Comparison of ENCODE assay signal across 8 cellular contexts in genomic region chr12:47821346-47821706, GRCh38. TPM values are rescaled to one million over a fixed set of nuclear protein-coding genes. Genes with fewer than 3 reads are reported as not detected.
DNase-seq lines count a peak whose midpoint lies in the region; ATAC-seq, FAIRE-seq and TF ChIP-seq lines count a peak whose summit lies in the region.

No MANE protein-coding gene starts in this region.

- H3K27ac Mint-ChIP-seq in CD14-positive monocyte (peak overlapping the region in 5 of 7 donors; percentile 77 to 97 (median 93)), osteocyte (ENCODE audit: unreplicated experiment) (peak overlapping the region; percentile 98)

- BruUV-seq in endothelial cell of umbilical vein (replicated peaks; lab: Mats Ljungman, UMichigan), result no TSS peak

- no peak for DNase-seq in CD14-positive monocyte (ENCODE audit: low spot score)
- no peak for DNase-seq in RWPE1 (ENCODE audit: low spot score)
- DNase-seq in endothelial cell of umbilical vein (ENCODE audit: low read depth, low spot score), result peak; percentile 49
- DNase-seq in osteocyte (ENCODE audit: extremely low spot score, unreplicated experiment), result no peak
- no peak for DNase-seq in stimulated activated CD4-positive, alpha-beta T cell treated with anti-CD3 and anti-CD28 coated beads, Interleukin-2, amount 100 ng/mL, for 48 hours
- DNase-seq in AML-193 (lab: John Stamatoyannopoulos, UW), result no peak
- DNase-seq in NCI-H1694 treated with DMSO at 0.1 percent for 48 hours (lab: John Stamatoyannopoulos, UW), result no peak

- H3K4me1 Mint-ChIP-seq in CD14-positive monocyte, result peaks cover 80% of the 10 kb centered on the region
- H3K4me1 Mint-ChIP-seq in osteocyte (ENCODE audit: unreplicated experiment), result peaks cover 71% of the 10 kb centered on the region

- peak overlapping the region; percentile 43 for H3K4me2 ChIP-seq in endothelial cell of umbilical vein (ENCODE audit: insufficient read depth, low read length)

- H3K9ac ChIP-seq in endothelial cell of umbilical vein (replicated peaks; ENCODE audit: extremely low read depth, insufficient read depth, low read length), result peak overlapping the region; percentile 54

- H3K36me3 Mint-ChIP-seq in CD14-positive monocyte (peaks cover 0 to 4% of the 10 kb centered on the region in 2 donors), osteocyte (ENCODE audit: unreplicated experiment) (no peaks in the 10 kb centered on the region)

- no peak overlapping the region for H3K4me3 ChIP-seq in endothelial cell of umbilical vein (replicated peaks in 1 of 3; ENCODE audit: insufficient read depth in 1 of 3, low read depth in 1 of 3, low read length in 3 of 3)

- TF ChIP-seq CTCF in CD14-positive monocyte (IDR thresholded peaks at IDR 0.05), result no peak
- no peak for TF ChIP-seq CTCF in RWPE1 (conservative IDR thresholded peaks at IDR 0.05; ENCODE audit: low read depth)
- TF ChIP-seq CTCF in endothelial cell of umbilical vein (IDR thresholded peaks at IDR 0.05; ENCODE audit: extremely low read depth in 1 of 2, insufficient read depth in 1 of 2, low read depth in 1 of 2, low read length in 2 of 2), result no peak
- TF ChIP-seq CTCF in osteocyte (IDR thresholded peaks at IDR 0.05), result no peak

- intact Hi-C loops in CD14-positive monocyte (cut with micrococcal nuclease) (no loop called here), endothelial cell of umbilical vein (cut with micrococcal nuclease) (no loop called here)

- H3K9me3 ChIP-seq in endothelial cell of umbilical vein (replicated peaks; ENCODE audit: control insufficient read depth, insufficient read depth, low read length), result no peaks in the 10 kb centered on the region

- H2AFZ ChIP-seq in endothelial cell of umbilical vein (ENCODE audit: low read depth, low read length), result peak overlapping the region; percentile 0

- no peaks in the 10 kb centered on the region for H3K36me3 ChIP-seq in endothelial cell of umbilical vein (ENCODE audit: control insufficient read depth in 2 of 2, extremely low read depth in 1 of 2, insufficient read depth in 2 of 2, low read length in 2 of 2)

- H3K27ac ChIP-seq in RWPE1 (peak overlapping the region; percentile 99), endothelial cell of umbilical vein (ENCODE audit: insufficient read depth, low read depth, low read length) (peak overlapping the region; percentile 93)

- CTCF ChIA-PET in RWPE1 (lab: Yijun Ruan, JAX), result interaction anchor here (1.1 to 1.4 kb wide), 2 partner anchors 13 to 63 kb away, joined by 3 read pairs; partner anchors contain the start of gene RAPGEF3
- CTCF ChIA-PET in endothelial cell of umbilical vein (lab: Charles Lee), result interaction anchor here (0.9 to 7.8 kb wide), 5 partner anchors 9 to 39 kb away, joined by 3 to 246 read pairs (median 8); no protein-coding TSS in a partner anchor

- no peaks in the 10 kb centered on the region for H4K20me1 ChIP-seq in endothelial cell of umbilical vein (replicated peaks; ENCODE audit: control insufficient read depth, extremely low read depth, insufficient read depth, low read length)

- ATAC-seq in GM19463 (IDR thresholded peaks at IDR 0.05; ENCODE audit: unreplicated experiment), result no peak

- peak; percentile 40 for FAIRE-seq in endothelial cell of umbilical vein (lab: Jason Lieb, UNC)

- no peaks in the 10 kb centered on the region for H3K27me3 ChIP-seq in endothelial cell of umbilical vein (ENCODE audit: control insufficient read depth in 2 of 2, insufficient read depth in 2 of 2, low read length in 2 of 2)

- H3K4me3 Mint-ChIP-seq in CD14-positive monocyte (peak overlapping the region in 1 of 2 donors; percentile 21), osteocyte (ENCODE audit: unreplicated experiment) (peak overlapping the region; percentile 95)

- no peaks in the 10 kb centered on the region for H3K9me1 ChIP-seq in endothelial cell of umbilical vein (replicated peaks; ENCODE audit: control insufficient read depth, extremely low read depth, insufficient read depth, low read length)

- TF ChIP-seq POLR2A in endothelial cell of umbilical vein (IDR thresholded peaks at IDR 0.05; ENCODE audit: low read depth, low read length), result no peak

- dilution Hi-C loops in endothelial cell of umbilical vein (cut with MboI; ENCODE audit: extremely low pct_ligation_motif_present, low sequenced_read_pairs), result no loop called here

- POLR2A ChIA-PET in RWPE1 (lab: Yijun Ruan, JAX; ENCODE audit: low non-redundant PET) (interaction anchor here (1.4 kb wide), 1 partner anchor 8 kb away, joined by 5 read pairs; no protein-coding TSS in a partner anchor), endothelial cell of umbilical vein (lab: Charles Lee) (interaction anchor here (0.8 to 1.8 kb wide), 4 partner anchors 8 to 16 kb away, joined by 3 to 8 read pairs (median 6); no protein-coding TSS in a partner anchor)

- peaks cover 33% of the 10 kb centered on the region for H3K79me2 ChIP-seq in endothelial cell of umbilical vein (ENCODE audit: control insufficient read depth, insufficient read depth, low read length)

- H3K27me3 Mint-ChIP-seq in CD14-positive monocyte (ENCODE audit: low read depth in 3 of 3) (peaks cover 0 to 3% (median 0%) of the 10 kb centered on the region in 3 donors), osteocyte (ENCODE audit: unreplicated experiment) (no peaks in the 10 kb centered on the region)

- H3K9me3 Mint-ChIP-seq in CD14-positive monocyte, result peaks cover 0 to 3% (median 0%) of the 10 kb centered on the region in 7 donors
- no peaks in the 10 kb centered on the region for H3K9me3 Mint-ChIP-seq in osteocyte (ENCODE audit: unreplicated experiment)

- peaks cover 39% of the 10 kb centered on the region for H3K4me1 ChIP-seq in endothelial cell of umbilical vein (ENCODE audit: control insufficient read depth, extremely low read depth, insufficient read depth, low read length)

TF ChIP-seq in endothelial cell of umbilical vein, 7 proteins besides CTCF, POLR2A, EP300 and RAD21:
- TF ChIP-seq FOS (IDR thresholded peaks at IDR 0.05; ENCODE audit: borderline replicate concordance, insufficient read depth, low read length) (no peak), MYC (IDR thresholded peaks at IDR 0.05; ENCODE audit: low read depth, low read length) (no peak), EZH2 (IDR thresholded peaks at IDR 0.05; ENCODE audit: borderline replicate concordance, low read depth, low read length, severe bottlenecking) (no peak), POLR2AphosphoS5 (IDR thresholded peaks at IDR 0.05; ENCODE audit: insufficient read depth, low read depth, low read length) (no peak), JUN (IDR thresholded peaks at IDR 0.05; ENCODE audit: borderline replicate concordance, insufficient read depth, insufficient read length, low read depth) (no peak), GATA2 (IDR thresholded peaks at IDR 0.05; ENCODE audit: insufficient read depth, insufficient read length, low read depth, low read length) (no peak)
- TF ChIP-seq, protein P1, sequence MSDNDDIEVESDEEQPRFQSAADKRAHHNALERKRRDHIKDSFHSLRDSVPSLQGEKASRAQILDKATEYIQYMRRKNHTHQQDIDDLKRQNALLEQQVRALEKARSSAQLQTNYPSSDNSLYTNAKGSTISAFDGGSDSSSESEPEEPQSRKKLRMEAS (IDR thresholded peaks at IDR 0.05; ENCODE audit: insufficient read depth, insufficient read length), result no peak

RNA-seq across cellular contexts. Expression of gene HDAC7, which starts 1.6 kb away (rescaled TPM):
- 1 to 10 TPM; 5.9 to 8.4 TPM for polyA plus RNA-seq in CD14-positive monocyte
- 249 and 252 TPM in 2 replicates for total RNA-seq in endothelial cell of umbilical vein
- polyA plus RNA-seq in endothelial cell of umbilical vein, result 119 and 122 TPM in 2 replicates
- 101 and 125 TPM in 2 replicates for polyA plus RNA-seq in endothelial cell of umbilical vein (2011; cell fraction: cytosol; rRNA removed)
- polyA plus RNA-seq in endothelial cell of umbilical vein (2011; cell fraction: nucleus; rRNA removed), result 462 and 531 TPM in 2 replicates
- polyA plus RNA-seq in endothelial cell of umbilical vein (2012), result 105 and 119 TPM in 2 replicates
- polyA minus RNA-seq in endothelial cell of umbilical vein, result 81.4 and 95.8 TPM in 2 replicates
- 25.6 TPM for polyA minus RNA-seq in endothelial cell of umbilical vein (2011; cell fraction: cytosol; rRNA and poly(A)+ RNA removed)
- polyA minus RNA-seq in endothelial cell of umbilical vein (2011; cell fraction: nucleus; rRNA and poly(A)+ RNA removed), result 127 and 192 TPM in 2 replicates
- 114 and 120 TPM in 2 replicates for total RNA-seq in osteocyte

RNA-seq across cellular contexts. Expression of gene SLC48A1, which starts 48.3 kb away (rescaled TPM):
- polyA plus RNA-seq in CD14-positive monocyte, result 10 to 100 TPM; 15.8 to 19.6 TPM
- 17.9 and 20.3 TPM in 2 replicates for total RNA-seq in endothelial cell of umbilical vein
- polyA plus RNA-seq in endothelial cell of umbilical vein, result 17.3 and 19.8 TPM in 2 replicates
- 13.0 and 14.1 TPM in 2 replicates for polyA plus RNA-seq in endothelial cell of umbilical vein (2011; cell fraction: cytosol; rRNA removed)
- polyA plus RNA-seq in endothelial cell of umbilical vein (2011; cell fraction: nucleus; rRNA removed), result 21.7 and 24.5 TPM in 2 replicates
- polyA plus RNA-seq in endothelial cell of umbilical vein (2012), result 14.7 and 19.3 TPM in 2 replicates
- polyA minus RNA-seq in endothelial cell of umbilical vein, result 14.9 and 20.7 TPM in 2 replicates
- 18.2 TPM for polyA minus RNA-seq in endothelial cell of umbilical vein (2011; cell fraction: cytosol; rRNA and poly(A)+ RNA removed)
- polyA minus RNA-seq in endothelial cell of umbilical vein (2011; cell fraction: nucleus; rRNA and poly(A)+ RNA removed), result 7.0 and 7.5 TPM in 2 replicates
- 21.2 and 21.6 TPM in 2 replicates for total RNA-seq in osteocyte
